Comparison of ENCODE assay signal across 8 cellular contexts in the genomic region with DNA sequence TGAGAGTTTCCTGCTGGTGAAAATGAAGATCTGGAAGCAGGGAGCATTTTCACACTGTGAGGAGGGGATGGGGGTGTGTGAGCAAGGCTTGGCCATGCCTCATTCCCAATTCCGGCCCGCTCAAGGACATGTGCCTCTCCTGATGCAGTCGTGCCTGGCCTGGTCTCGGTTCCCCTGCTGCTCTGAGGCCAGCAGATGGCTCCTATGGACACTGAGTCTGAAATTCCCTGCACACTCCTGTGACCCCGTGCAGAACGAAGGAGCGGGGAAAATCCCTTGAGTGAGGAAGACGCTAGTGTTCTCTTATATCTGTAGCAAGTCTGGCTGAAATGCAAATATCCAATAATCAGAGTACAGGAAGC. TPM values are rescaled to one million over a fixed set of nuclear protein-coding genes. Genes with fewer than 3 reads are reported as not detected.
DNase-seq lines count a peak whose midpoint lies in the region; ATAC-seq and TF ChIP-seq lines count a peak whose summit lies in the region.

No MANE protein-coding gene starts in this region.

- H3K4me1 ChIP-seq in naive thymus-derived CD4-positive, alpha-beta T cell (ENCODE audit: control insufficient read depth in 2 of 2, insufficient read depth in 2 of 2, low read length in 2 of 2) = peaks cover 8 to 10% of the 10 kb centered on the region in 2 donors

- H3K27ac Mint-ChIP-seq in effector memory CD8-positive, alpha-beta T cell = peak overlapping the region; percentile 95 to 96
- H3K27ac Mint-ChIP-seq in naive thymus-derived CD4-positive, alpha-beta T cell = peak overlapping the region; percentile 89 to 97 (median 94)

- peaks cover 20 to 21% of the 10 kb centered on the region in 2 donors for H3K4me1 Mint-ChIP-seq in effector memory CD8-positive, alpha-beta T cell (ENCODE audit: low read depth in 2 of 2)
- H3K4me1 Mint-ChIP-seq in naive thymus-derived CD4-positive, alpha-beta T cell = peaks cover 21 to 34% (median 27%) of the 10 kb centered on the region in 7 donors

- peak overlapping the region; percentile 88 for H3K27ac ChIP-seq in naive thymus-derived CD4-positive, alpha-beta T cell (ENCODE audit: low read depth, low read length)

- ATAC-seq in effector memory CD8-positive, alpha-beta T cell (replicated peaks) = no peak
- no peak for ATAC-seq in naive thymus-derived CD4-positive, alpha-beta T cell
- no peak for ATAC-seq in HG03097 (IDR thresholded peaks at IDR 0.05; ENCODE audit: low FRiP score, unreplicated experiment)

- CTCF ChIA-PET in naive thymus-derived CD4-positive, alpha-beta T cell (lab: Charles Lee) = interaction anchor here (0.8 to 5.5 kb wide), 8 partner anchors 9 to 177 kb away, joined by 3 to 66 read pairs (median 6); a partner anchor contains a TSS

- no peak for DNase-seq in LNCaP clone FGC (ENCODE audit: low read depth)
- DNase-seq in effector memory CD8-positive, alpha-beta T cell = peak in 1 of 3 experiments; percentile 8
- no peak for DNase-seq in naive thymus-derived CD4-positive, alpha-beta T cell
- no peak for DNase-seq in posterior vena cava (ENCODE audit: low spot score)
- DNase-seq in COLO829 (ENCODE audit: low spot score) = no peak
- DNase-seq in stimulated activated naive CD4-positive, alpha-beta T cell (lab: John Stamatoyannopoulos, UW) = no peak

- no peaks in the 10 kb centered on the region for H3K9me3 ChIP-seq in naive thymus-derived CD4-positive, alpha-beta T cell (ENCODE audit: control insufficient read depth in 2 of 3, low read length in 3 of 3)

- no peaks in the 10 kb centered on the region for H3K27me3 Mint-ChIP-seq in effector memory CD8-positive, alpha-beta T cell
- no peaks in the 10 kb centered on the region for H3K27me3 Mint-ChIP-seq in naive thymus-derived CD4-positive, alpha-beta T cell

- H3K4me3 Mint-ChIP-seq in effector memory CD8-positive, alpha-beta T cell = peak overlapping the region; percentile 89 to 90
- H3K4me3 Mint-ChIP-seq in naive thymus-derived CD4-positive, alpha-beta T cell = peak overlapping the region; percentile 87 to 99 (median 94)

- no peaks in the 10 kb centered on the region for H3K36me3 Mint-ChIP-seq in effector memory CD8-positive, alpha-beta T cell (ENCODE audit: insufficient read depth)
- peaks cover 8 to 21% (median 16%) of the 10 kb centered on the region in 5 donors for H3K36me3 Mint-ChIP-seq in naive thymus-derived CD4-positive, alpha-beta T cell

- TF ChIP-seq CTCF in LNCaP clone FGC (IDR thresholded peaks at IDR 0.05; ENCODE audit: control insufficient read depth, extremely low read depth, insufficient read depth) = no peak

- POLR2A ChIA-PET in naive thymus-derived CD4-positive, alpha-beta T cell (lab: Charles Lee) = interaction anchor here (0.6 to 2.4 kb wide), 13 partner anchors 16 to 586 kb away, joined by 3 to 33 read pairs (median 4); a partner anchor contains a TSS

- peaks cover 0 to 2% of the 10 kb centered on the region in 2 donors for H3K9me3 Mint-ChIP-seq in effector memory CD8-positive, alpha-beta T cell
- H3K9me3 Mint-ChIP-seq in naive thymus-derived CD4-positive, alpha-beta T cell = peaks cover 0 to 15% (median 0%) of the 10 kb centered on the region in 11 donors

- no peaks in the 10 kb centered on the region for H3K36me3 ChIP-seq in naive thymus-derived CD4-positive, alpha-beta T cell (ENCODE audit: control insufficient read depth in 2 of 3, insufficient read depth in 3 of 3, low read length in 3 of 3)

- no peaks in the 10 kb centered on the region for H3K27me3 ChIP-seq in naive thymus-derived CD4-positive, alpha-beta T cell (ENCODE audit: control insufficient read depth in 2 of 2, insufficient read depth in 2 of 2, low read length in 2 of 2)

- intact Hi-C loops in naive thymus-derived CD4-positive, alpha-beta T cell (cut with micrococcal nuclease) = loop anchor here (1.0 to 2.0 kb wide), 8 partner anchors 23 to 177 kb away; a partner anchor contains a TSS
- intact Hi-C loops in posterior vena cava (cut with DNase I) = loop anchor here in 1 of 2 donors (5.0 kb wide), 1 partner anchor 178 kb away; a partner anchor contains a TSS

- peak overlapping the region; percentile 8; the same call in 1 of the 2 replicates for H3K4me3 ChIP-seq in GM08714 (ENCODE audit: low read length)
- peak overlapping the region; percentile 74 for H3K4me3 ChIP-seq in LNCaP clone FGC (ENCODE audit: low read depth, low read length)
- H3K4me3 ChIP-seq in naive thymus-derived CD4-positive, alpha-beta T cell (ENCODE audit: low read length) = peak overlapping the region; percentile 90

RNA-seq across cellular contexts. Expression of a gene that starts 0.4 kb away (rescaled TPM):
- 10 to 100 TPM in 2 of 5 experiments, 1 to 10 TPM in 3; 1.3 to 17.3 (median 4.4) TPM for total RNA-seq in naive thymus-derived CD4-positive, alpha-beta T cell
- 1 to 10 TPM; 3.2 to 4.5 TPM for polyA plus RNA-seq in naive thymus-derived CD4-positive, alpha-beta T cell
- 1 to 10 TPM; 1.7 to 2.4 TPM for total RNA-seq in posterior vena cava

RNA-seq across cellular contexts. Expression of a gene that starts 39.6 kb away (rescaled TPM):
- 10 to 100 TPM; 18.0 to 26.4 (median 22.8) TPM for total RNA-seq in naive thymus-derived CD4-positive, alpha-beta T cell
- polyA plus RNA-seq in naive thymus-derived CD4-positive, alpha-beta T cell = 1 to 10 TPM; 2.3 to 5.0 TPM
- 10 to 100 TPM in 1 of 2 donors, 1 to 10 TPM in 1; 9.9 to 11.6 TPM for total RNA-seq in posterior vena cava

Comparison
In these comparisons a context has a peak if more than half of its experiments do, and no peak if none do; other contexts are left out.
1. H3K4me3 ChIP-seq: peak in every context shown above with its lines; median percentile 90 in naive thymus-derived CD4-positive, alpha-beta T cell; 74 in LNCaP clone FGC; 8 in GM08714.